ENCODE assay signal across 7 cellular contexts in the genomic region with DNA sequence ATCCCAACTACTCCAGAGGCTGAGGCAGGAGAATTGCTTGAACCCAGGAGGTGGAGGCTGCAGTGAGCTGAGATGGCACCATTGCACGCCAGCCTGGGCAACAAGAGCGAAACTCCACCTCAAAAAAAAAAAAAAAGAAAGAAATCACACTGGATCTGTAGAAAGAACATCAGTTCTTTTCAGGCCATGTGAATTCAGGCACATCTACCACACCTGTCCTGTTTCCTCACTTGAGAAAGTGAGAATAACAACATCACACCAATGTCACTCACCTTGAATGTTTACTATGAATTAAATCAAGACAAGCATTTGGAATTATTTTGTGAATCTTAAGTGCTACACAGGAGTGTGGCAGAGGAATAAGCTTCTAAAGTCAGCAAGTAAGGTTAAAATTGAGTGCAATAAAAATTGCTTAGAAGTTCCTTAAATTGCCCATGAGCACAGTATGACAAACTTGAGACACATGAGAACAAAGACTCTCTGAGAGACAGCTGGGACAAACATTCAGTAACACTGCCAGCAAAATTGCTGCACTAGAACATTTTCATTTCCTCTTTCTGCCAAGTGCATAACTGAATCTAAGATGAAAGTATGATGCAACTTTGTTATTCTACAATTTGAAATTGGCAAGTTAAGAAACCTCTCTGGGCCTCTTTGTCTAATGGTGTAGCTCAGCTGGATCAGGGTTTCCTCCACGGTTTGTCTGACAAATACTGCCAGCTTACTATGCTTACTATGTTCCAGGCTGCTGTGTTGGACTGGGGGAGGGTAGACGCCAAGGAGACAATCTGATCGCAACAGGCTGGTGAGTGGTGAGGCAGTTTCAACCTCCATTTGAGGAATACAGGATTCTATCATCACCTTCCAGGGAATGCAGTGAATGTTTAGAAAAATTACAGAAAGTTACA. TPM values are rescaled to one million over a fixed set of nuclear protein-coding genes. Genes with fewer than 3 reads are reported as not detected.
DNase-seq lines count a peak whose midpoint lies in the region; ATAC-seq, FAIRE-seq and TF ChIP-seq lines count a peak whose summit lies in the region.

No MANE protein-coding gene starts in this region.

- H3K4me3 ChIP-seq in MM.1S (ENCODE audit: low read length) (peak overlapping the region; percentile 75), endocrine pancreas (ENCODE audit: control insufficient read depth, insufficient read depth, low read length) (peak overlapping the region; percentile 32)

- peaks cover 44% of the 10 kb centered on the region for H3K4me1 Mint-ChIP-seq in activated CD4-positive, alpha-beta T cell treated with anti-CD3 and anti-CD28 coated beads for 36 hours
- H3K4me1 Mint-ChIP-seq in naive B cell: peaks cover 32 to 67% (median 60%) of the 10 kb centered on the region in 3 donors
- peaks cover 17% of the 10 kb centered on the region for H3K4me1 Mint-ChIP-seq in type B pancreatic cell (ENCODE audit: unreplicated experiment)

- peak overlapping the region; percentile 85 for H3K9ac ChIP-seq in MM.1S (ENCODE audit: low read length)
- no peak overlapping the region for H3K9ac ChIP-seq in endocrine pancreas (ENCODE audit: control insufficient read depth, insufficient read depth, low read length)

- H3K4me2 ChIP-seq in MM.1S (ENCODE audit: low read depth, low read length): peak overlapping the region; percentile 86

- TF ChIP-seq CTCF in MM.1S (IDR thresholded peaks at IDR 0.05; ENCODE audit: low read length): no peak
- TF ChIP-seq CTCF in type B pancreatic cell (conservative IDR thresholded peaks at IDR 0.05): no peak

- peaks cover 9% of the 10 kb centered on the region for H3K36me3 Mint-ChIP-seq in activated CD4-positive, alpha-beta T cell treated with anti-CD3 and anti-CD28 coated beads for 36 hours (ENCODE audit: low read depth)
- H3K36me3 Mint-ChIP-seq in naive B cell (peaks cover 0 to 3% of the 10 kb centered on the region in 2 donors), type B pancreatic cell (peaks cover 10% of the 10 kb centered on the region)

- no peak for DNase-seq in H54 (ENCODE audit: insufficient read length, low spot score)
- DNase-seq in MM.1S: peak; percentile 93
- peak; percentile 77 for DNase-seq in activated CD4-positive, alpha-beta T cell treated with anti-CD3 and anti-CD28 coated beads for 36 hours
- DNase-seq in naive B cell: peak; percentile 85
- DNase-seq in type B pancreatic cell (ENCODE audit: extremely low spot score, unreplicated experiment): no peak

- peak overlapping the region; percentile 96 for H3K27ac ChIP-seq in MM.1S (ENCODE audit: low read length)

- TF ChIP-seq POLR2A in H54 (IDR thresholded peaks at IDR 0.05; ENCODE audit: low read depth, low read length): no peak

- peaks cover 69% of the 10 kb centered on the region for H3K79me2 ChIP-seq in MM.1S (ENCODE audit: low read length)

- POLR2A ChIA-PET in activated CD4-positive, alpha-beta T cell treated with anti-CD3 and anti-CD28 coated beads for 36 hours (lab: Charles Lee): interaction anchor here (0.8 to 1.9 kb wide), 2 partner anchors 43 to 189 kb away, joined by 4 read pairs; partner anchors contain the start of gene PLGRKT

- no peak overlapping the region for H2AFZ ChIP-seq in MM.1S (ENCODE audit: low read length)

- CTCF ChIA-PET in activated CD4-positive, alpha-beta T cell treated with anti-CD3 and anti-CD28 coated beads for 36 hours (lab: Charles Lee): interaction anchor here (0.6 to 0.9 kb wide), 4 partner anchors 100 to 656 kb away, joined by 3 to 5 read pairs (median 3); no protein-coding TSS in a partner anchor

- H3K27me3 ChIP-seq in MM.1S (replicated peaks; ENCODE audit: insufficient read depth, low read length): no peaks in the 10 kb centered on the region
- H3K27me3 ChIP-seq in endocrine pancreas (ENCODE audit: control insufficient read depth, insufficient read depth, low read length): no peaks in the 10 kb centered on the region

- FAIRE-seq in H54 (lab: Jason Lieb, UNC): peak; percentile 66

- peak overlapping the region; percentile 90 for H3K4me3 Mint-ChIP-seq in activated CD4-positive, alpha-beta T cell treated with anti-CD3 and anti-CD28 coated beads for 36 hours
- H3K4me3 Mint-ChIP-seq in naive B cell (peak overlapping the region; percentile 92 to 99 (median 96)), type B pancreatic cell (peak overlapping the region; percentile 95)

- H3K27ac Mint-ChIP-seq in activated CD4-positive, alpha-beta T cell treated with anti-CD3 and anti-CD28 coated beads for 36 hours: peak overlapping the region; percentile 99
- H3K27ac Mint-ChIP-seq in naive B cell: peak overlapping the region; percentile 97 to 100 (median 98)
- peak overlapping the region; percentile 96 for H3K27ac Mint-ChIP-seq in type B pancreatic cell

- ATAC-seq in GM18499 (IDR thresholded peaks at IDR 0.05; ENCODE audit: insufficient read depth, unreplicated experiment) (peak; percentile 45), naive B cell (ENCODE audit: low read depth in 2 of 2) (peak; percentile 61)
- ATAC-seq in activated CD4-positive, alpha-beta T cell treated with anti-CD3 and anti-CD28 coated beads for 36 hours: peak; percentile 50

- H4K20me1 ChIP-seq in MM.1S (ENCODE audit: insufficient read depth, low read length): 0 out of 2 replicates have a peak, but pooled peaks cover 3% of the 10 kb centered on the region

- no peaks in the 10 kb centered on the region for H3K9me3 ChIP-seq in MM.1S (replicated peaks; ENCODE audit: insufficient read depth, low read length)
- no peaks in the 10 kb centered on the region for H3K9me3 ChIP-seq in endocrine pancreas (ENCODE audit: control insufficient read depth, low read length)

- H3K9me3 Mint-ChIP-seq in activated CD4-positive, alpha-beta T cell treated with anti-CD3 and anti-CD28 coated beads for 36 hours (ENCODE audit: low read depth): no peaks in the 10 kb centered on the region
- H3K9me3 Mint-ChIP-seq in naive B cell (peaks cover 0 to 3% (median 0%) of the 10 kb centered on the region in 7 donors), type B pancreatic cell (no peaks in the 10 kb centered on the region)

- H3K27me3 Mint-ChIP-seq in activated CD4-positive, alpha-beta T cell treated with anti-CD3 and anti-CD28 coated beads for 36 hours: no peaks in the 10 kb centered on the region
- H3K27me3 Mint-ChIP-seq in naive B cell: no peaks in the 10 kb centered on the region
- H3K27me3 Mint-ChIP-seq in type B pancreatic cell: no peaks in the 10 kb centered on the region

- intact Hi-C loops in activated CD4-positive, alpha-beta T cell treated with anti-CD3 and anti-CD28 coated beads for 36 hours (cut with DNase I, micrococcal nuclease): loop anchor here (1.0 to 10.0 kb wide), 10 partner anchors 138 to 1132 kb away; partner anchors contain the start of genes ERMP1 (in 2 of the 2) and CDC37L1 (in 1 of the 2)

- peaks cover 27% of the 10 kb centered on the region for H3F3A ChIP-seq in MM.1S (ENCODE audit: insufficient read depth, low read length)

- H3K9me2 ChIP-seq in MM.1S (replicated peaks; ENCODE audit: insufficient read depth, low read length): no peaks in the 10 kb centered on the region

- no peaks in the 10 kb centered on the region for H3K36me3 ChIP-seq in MM.1S (replicated peaks; ENCODE audit: insufficient read depth, low read length)
- no peaks in the 10 kb centered on the region for H3K36me3 ChIP-seq in endocrine pancreas (ENCODE audit: control insufficient read depth, insufficient read depth, low read length)

- H3K4me1 ChIP-seq in MM.1S (ENCODE audit: low read length) (peaks cover 20% of the 10 kb centered on the region), endocrine pancreas (ENCODE audit: control insufficient read depth, insufficient read depth, low read length) (peaks cover 8% of the 10 kb centered on the region)

RNA-seq across cellular contexts. Expression of gene RIC1, which starts 1.9 kb away (rescaled TPM):
- total RNA-seq in activated CD4-positive, alpha-beta T cell treated with anti-CD3 and anti-CD28 coated beads for 36 hours: 10 to 100 TPM; 13.6 to 17.1 TPM
- 10 to 100 TPM in 5 of 6 donors, 1 to 10 TPM in 1; 9.5 to 14.2 (median 10.9) TPM for polyA plus RNA-seq in naive B cell (ENCODE audit: low read depth in 6 of 6)
- total RNA-seq in type B pancreatic cell (ENCODE audit: low replicate concordance): 25.1 and 26.6 TPM in 2 replicates

Comparison
In these comparisons a context has a peak if more than half of its experiments do, and no peak if none do; other contexts are left out.
1. DNase-seq: peak in MM.1S (single experiment), activated CD4-positive, alpha-beta T cell treated with anti-CD3 and anti-CD28 coated beads for 36 hours (single experiment) and naive B cell (single experiment); none in H54 (single experiment) and type B pancreatic cell (single experiment).
2. Peak in every context shown above with its lines, with median percentiles within 50 percentile points of each other: ATAC-seq, H3K27ac Mint-ChIP-seq and H3K4me3 Mint-ChIP-seq.